ENCODE assay signal across 9 cellular contexts in genomic region chr2:60516383-60516811, GRCh38. TPM values are rescaled to one million over a fixed set of nuclear protein-coding genes. Genes with fewer than 3 reads are reported as not detected.
DNase-seq lines count a peak whose midpoint lies in the region; ATAC-seq, FAIRE-seq and TF ChIP-seq lines count a peak whose summit lies in the region.
"Had no signal": no experiment of that assay in that cellular context is flagged by ENCODE, and none has a peak within 500 bp of the region (broad histone marks: within the 10 kb centered on the region; RNA-seq: fewer than 3 reads in every experiment).

No MANE protein-coding gene starts in this region.

- intact Hi-C loops in GM12878 (cut with micrococcal nuclease; ENCODE audit: unreplicated experiment), result loop anchor here (1.0 to 2.0 kb wide), 2 partner anchors 70 to 77 kb away; no protein-coding TSS in a partner anchor

- ATAC-seq in HG02610 (IDR thresholded peaks at IDR 0.05; ENCODE audit: unreplicated experiment), result peak; percentile 0
- ATAC-seq in GM12878, result no peak
- no peak for ATAC-seq in memory B cell (ENCODE audit: low read depth)
- ATAC-seq in HG03280 (IDR thresholded peaks at IDR 0.05; ENCODE audit: unreplicated experiment), result no peak
- ATAC-seq in left lobe of liver, result no peak
- ATAC-seq: activated CD8-positive, alpha-beta T cell treated with anti-CD3 and anti-CD28 coated beads, Interleukin-2, amount 10 ng/mL, durations not matched to agents 7 days and 5 days had no signal

- H4K20me1 ChIP-seq in GM12878 (ENCODE audit: control insufficient read depth, insufficient read depth), result no peaks in the 10 kb centered on the region; the same call in 1 of the 2 replicates

- peak overlapping the region; percentile 99 for H3K27ac ChIP-seq in AG04450 (ENCODE audit: low read depth, low read length)
- H3K27ac ChIP-seq in GM12878 (ENCODE audit: control insufficient read depth, insufficient read depth), result peak overlapping the region; percentile 87

- peak overlapping the region; percentile 94 for H3K27ac Mint-ChIP-seq in memory B cell
- H3K27ac Mint-ChIP-seq: activated CD8-positive, alpha-beta T cell treated with anti-CD3 and anti-CD28 coated beads, Interleukin-2, amount 10 ng/mL, durations not matched to agents 7 days and 5 days had no signal

- H3K27me3 ChIP-seq in AG04450 (ENCODE audit: control insufficient read depth, insufficient read depth, low read length) (no peaks in the 10 kb centered on the region), GM12878 (replicated peaks in 1 of 2; ENCODE audit: control insufficient read depth in 2 of 2, insufficient read depth in 2 of 2, low read length in 1 of 2) (no peaks in the 10 kb centered on the region)

- peaks cover 89% of the 10 kb centered on the region for H3K79me2 ChIP-seq in GM12878 (ENCODE audit: control insufficient read depth, insufficient read depth, low read length)

- TF ChIP-seq CTCF in AG04450 (IDR thresholded peaks at IDR 0.05; ENCODE audit: low read depth, low read length) (no peak), GM12878 (IDR thresholded peaks at IDR 0.05 in 2 of 3, conservative IDR thresholded peaks at IDR 0.05 in 1 of 3; ENCODE audit: control insufficient read depth in 2 of 3, extremely low read depth in 1 of 3, insufficient read depth in 1 of 3, low read depth in 3 of 3, low read length in 3 of 3) (no peak)

- H3K4me2 ChIP-seq in GM12878 (ENCODE audit: control insufficient read depth, insufficient read depth), result peak overlapping the region; percentile 72

- no peak for TF ChIP-seq RAD21 in GM12878 (IDR thresholded peaks at IDR 0.05; ENCODE audit: insufficient read depth, low read depth, low read length)

- DNase-seq in AG04450 (ENCODE audit: low read depth, low spot score), result peak; percentile 75
- DNase-seq in GM12878 (ENCODE audit: low read depth, low spot score), result no peak
- no peak for DNase-seq in memory B cell (ENCODE audit: low spot score in 2 of 2)
- no peak for DNase-seq in effector CD8-positive, alpha-beta T cell (lab: John Stamatoyannopoulos, UW)
- no peak for DNase-seq in HCEC 1CT
- DNase-seq in left lobe of liver (ENCODE audit: low spot score), result no peak
- DNase-seq: activated CD8-positive, alpha-beta T cell treated with anti-CD3 and anti-CD28 coated beads, Interleukin-2, amount 10 ng/mL, durations not matched to agents 7 days and 5 days had no signal

- SMC1A ChIA-PET in GM12878 (lab: Charles Lee; ENCODE audit: uncharacterized antibody, unreplicated experiment), result interaction anchor here (0.6 to 1.6 kb wide), 6 partner anchors 9 to 163 kb away, joined by 3 to 7 read pairs (median 3); no protein-coding TSS in a partner anchor

- BruUV-seq in GM12878 (replicated peaks; lab: Mats Ljungman, UMichigan), result no TSS peak

- H3K9me3 ChIP-seq in AG04450 (ENCODE audit: control insufficient read depth, insufficient read depth, low read length) (no peaks in the 10 kb centered on the region), GM12878 (replicated peaks; ENCODE audit: control insufficient read depth, insufficient read depth, low read length) (no peaks in the 10 kb centered on the region)

- peaks cover 78% of the 10 kb centered on the region for H3K4me1 ChIP-seq in GM12878 (ENCODE audit: control insufficient read depth, insufficient read depth, low read length)

- CTCF ChIA-PET in AG04450 (lab: Charles Lee), result interaction anchor here (0.9 to 1.6 kb wide), 3 partner anchors 33 to 179 kb away, joined by 3 read pairs; no protein-coding TSS in a partner anchor
- CTCF ChIA-PET in GM12878 (lab: Yijun Ruan, JAX), result interaction anchor here (0.6 to 1.9 kb wide), 7 partner anchors 9 to 92 kb away, joined by 3 to 6 read pairs (median 3); no protein-coding TSS in a partner anchor

- H2AFZ ChIP-seq in GM12878 (ENCODE audit: control insufficient read depth, low read depth, low read length), result no peak overlapping the region; the same call in 1 of the 2 replicates

- RAD21 ChIA-PET in GM12878 (lab: Charles Lee; ENCODE audit: unreplicated experiment), result interaction anchor here (1.3 to 2.2 kb wide), 3 partner anchors 13 to 77 kb away, joined by 3 to 7 read pairs (median 7); no protein-coding TSS in a partner anchor

- in situ Hi-C loops in GM12878 (cut with MboI), result no loop called here

- FAIRE-seq in GM12878 (lab: Jason Lieb, UNC), result no peak

- TF ChIP-seq POLR2A in GM12878 (IDR thresholded peaks at IDR 0.05; ENCODE audit: low read depth, low read length), result no peak

- peak overlapping the region; percentile 31; the same call in 1 of the 2 replicates for H3K9ac ChIP-seq in GM12878 (ENCODE audit: control insufficient read depth, insufficient read depth, low read length)

- peaks cover 29% of the 10 kb centered on the region for H3K36me3 Mint-ChIP-seq in memory B cell

- H3K4me1 Mint-ChIP-seq in memory B cell, result peaks cover 74% of the 10 kb centered on the region

- H3K9me3 Mint-ChIP-seq in memory B cell, result no peaks in the 10 kb centered on the region

- peak overlapping the region; percentile 67 for H3K4me3 Mint-ChIP-seq in memory B cell
- H3K4me3 Mint-ChIP-seq: activated CD8-positive, alpha-beta T cell treated with anti-CD3 and anti-CD28 coated beads, Interleukin-2, amount 10 ng/mL, durations not matched to agents 7 days and 5 days had no signal

- POLR2A ChIA-PET in AG04450 (lab: Yijun Ruan, JAX) (interaction anchor here (0.8 to 1.3 kb wide), 5 partner anchors 15 to 33 kb away, joined by 3 to 6 read pairs (median 3); no protein-coding TSS in a partner anchor), GM12878 (lab: Charles Lee) (interaction anchor here (1.7 kb wide), 1 partner anchor 19 kb away, joined by 3 read pairs; no protein-coding TSS in a partner anchor)

- peaks cover 0 to 4% of the 10 kb centered on the region in 2 experiments; a peak in 1 of 4 replicates for H3K36me3 ChIP-seq in GM12878 (ENCODE audit: control insufficient read depth in 2 of 2, insufficient read depth in 2 of 2, low read length in 1 of 2)

- H3K4me3 ChIP-seq in AG04450 (ENCODE audit: low read depth, low read length) (peak overlapping the region; percentile 40), GM12878 (peak overlapping the region; percentile 24; the same call in 1 of the 2 replicates)

- WGBS in GM12878 (ENCODE audit: insufficient coverage, insufficient replicate concordance, low lambda C conversion rate, missing lambda C conversion rate), result 53% methylated on average over 6 of the region's 6 CpGs

- TF ChIP-seq EP300 in GM12878 (IDR thresholded peaks at IDR 0.05; ENCODE audit: borderline replicate concordance in 1 of 2, control insufficient read depth in 1 of 2, low read depth in 2 of 2, low read length in 2 of 2), result no peak

- no peaks in the 10 kb centered on the region for H3K27me3 Mint-ChIP-seq in memory B cell

TF ChIP-seq in GM12878, 131 proteins besides CTCF, POLR2A, EP300 and RAD21:
- no peak for TF ChIP-seq ATF7 (IDR thresholded peaks at IDR 0.05; ENCODE audit: low read depth)
- peak; percentile 69 for TF ChIP-seq YY1 (IDR thresholded peaks at IDR 0.05; ENCODE audit: low read depth, low read length)

RNA-seq across cellular contexts. Expression of gene BCL11A, which starts 37.1 kb away (rescaled TPM):
- polyA plus RNA-seq in AG04450 (2011; rRNA removed) (1.1 and 1.4 TPM in 2 replicates), GM12878 (2011; rRNA removed) (not detected in 2 replicates), GM12878 (2014; fragmentation: Illumina TruSeq; extraction: Trizol) (10.7 and 11.1 TPM in 2 replicates), GM12878 (2014; fragmentation: Nextera tagmentation; extraction: Ambion mirVana) (10 to 100 TPM in 1 of 2 experiments, 1 to 10 TPM in 1; 9.0 to 11.2 TPM), GM12878 (2014; rRNA removed) (7.5 and 8.1 TPM in 2 replicates), GM12878 (2016; fragmentation: Nextera tagmentation; extraction: Ambion mirVana) (1 to 10 TPM; 8.4 to 9.9 TPM)
- polyA minus RNA-seq in AG04450 (2011; rRNA and poly(A)+ RNA removed), result 2.8 and 4.2 TPM in 2 replicates
- 2.6 and 3.2 TPM in 2 replicates for total RNA-seq in GM12878 (2013; cell fraction: nucleolus; rRNA removed)
- total RNA-seq in GM12878 (2014; rRNA removed) (12.6 and 13.2 TPM in 2 replicates), GM12878 (2014; rRNA removed; fragmentation: Illumina TruSeq; extraction: Trizol) (9.4 and 11.1 TPM in 2 replicates), GM12878 (2021) (22.7 and 26.6 TPM in 2 replicates), left lobe of liver (0.50 TPM)
- 13.7 TPM for polyA plus RNA-seq in GM12878 (2011; ENCODE audit: low read depth)
- not detected in 2 replicates for polyA plus RNA-seq in GM12878 (2011; cell fraction: cytosol; rRNA removed)
- not detected in 2 replicates for polyA plus RNA-seq in GM12878 (2011; cell fraction: nucleus; rRNA removed)
- 21.4 TPM in 2 replicates for polyA plus RNA-seq in GM12878 (2012)
- polyA minus RNA-seq in GM12878 (2011; rRNA and poly(A)+ RNA removed), result not detected in 2 replicates
- polyA minus RNA-seq in GM12878 (2011; cell fraction: cytosol; rRNA and poly(A)+ RNA removed), result not detected in 2 replicates
- not detected in 2 replicates for polyA minus RNA-seq in GM12878 (2011; cell fraction: nucleus; rRNA and poly(A)+ RNA removed)
